In genomic region chr19:41309225-41310030, GRCh38 we compare ENCODE assay signal across 8 cellular contexts. TPM values are rescaled to one million over a fixed set of nuclear protein-coding genes. Genes with fewer than 3 reads are reported as not detected.
DNase-seq lines count a peak whose midpoint lies in the region; ATAC-seq and TF ChIP-seq lines count a peak whose summit lies in the region.

No MANE protein-coding gene starts in this region.

- peaks cover 47% of the 10 kb centered on the region for H3F3A ChIP-seq in smooth muscle cell (ENCODE audit: low read depth)

- H3K27ac ChIP-seq in smooth muscle cell (ENCODE audit: low read depth): peak overlapping the region; percentile 89

- peak overlapping the region; percentile 31 for H2AFZ ChIP-seq in smooth muscle cell (ENCODE audit: low read depth)

- peak overlapping the region; percentile 85 for H3K4me3 ChIP-seq in AG09309 (ENCODE audit: control insufficient read depth, low read depth, low read length)
- H3K4me3 ChIP-seq in adipocyte (ENCODE audit: low read length): peak overlapping the region; percentile 94
- H3K4me3 ChIP-seq in iPS-15b (ENCODE audit: low read depth, low read length): peak overlapping the region; percentile 80
- peak overlapping the region; percentile 72 for H3K4me3 ChIP-seq in smooth muscle cell

- TF ChIP-seq CTCF in AG09309 (IDR thresholded peaks at IDR 0.05; ENCODE audit: control insufficient read depth, insufficient read depth, low read depth, low read length, missing control alignments): no peak
- TF ChIP-seq CTCF in smooth muscle cell (IDR thresholded peaks at IDR 0.05; ENCODE audit: borderline replicate concordance, insufficient read depth, poor library complexity, severe bottlenecking): no peak

- H3K4me2 ChIP-seq in smooth muscle cell: peak overlapping the region; percentile 84

- H3K27me3 ChIP-seq in adipocyte (replicated peaks; ENCODE audit: control insufficient read depth, insufficient read depth, low read length) (no peaks in the 10 kb centered on the region), iPS-15b (ENCODE audit: control insufficient read depth, insufficient read depth, low read length) (no peaks in the 10 kb centered on the region), smooth muscle cell (ENCODE audit: low read depth) (no peaks in the 10 kb centered on the region)

- DNase-seq in AG09309 (ENCODE audit: low read depth) (no peak), adipocyte (ENCODE audit: low read depth) (no peak), smooth muscle cell (lab: John Stamatoyannopoulos, UW; ENCODE audit: unreplicated experiment) (no peak), NCI-H82 treated with DMSO at 0.1 percent for 48 hours (lab: John Stamatoyannopoulos, UW; ENCODE audit: unreplicated experiment) (no peak), iPS-NIHi11 (ENCODE audit: low spot score) (no peak)

- peaks cover 27% of the 10 kb centered on the region for H3K4me1 ChIP-seq in adipocyte (ENCODE audit: control insufficient read depth, insufficient read depth, low read length)
- H3K4me1 ChIP-seq in iPS-15b (ENCODE audit: control insufficient read depth, insufficient read depth, low read length): peaks cover 10% of the 10 kb centered on the region
- peaks cover 17% of the 10 kb centered on the region for H3K4me1 ChIP-seq in smooth muscle cell (ENCODE audit: low read depth)

- ATAC-seq in HG03460 (IDR thresholded peaks at IDR 0.05; ENCODE audit: unreplicated experiment): peak; percentile 2
- ATAC-seq in GM18502 (IDR thresholded peaks at IDR 0.05; ENCODE audit: poor library complexity, unreplicated experiment): no peak

- peak overlapping the region; percentile 97 for H3K9ac ChIP-seq in adipocyte (ENCODE audit: low read length)
- peak overlapping the region; percentile 96 for H3K9ac ChIP-seq in iPS-15b (ENCODE audit: low read depth, low read length)
- peak overlapping the region; percentile 88 for H3K9ac ChIP-seq in smooth muscle cell (ENCODE audit: low read depth)

- peaks cover 15% of the 10 kb centered on the region for H4K20me1 ChIP-seq in smooth muscle cell (ENCODE audit: low read depth)

- H3K79me2 ChIP-seq in smooth muscle cell (ENCODE audit: low read depth): peaks cover 26% of the 10 kb centered on the region

- WGBS in smooth muscle cell (ENCODE audit: low lambda C conversion rate): 35% methylated on average over 23 of the region's 23 CpGs

- peaks cover 49% of the 10 kb centered on the region for H3K36me3 ChIP-seq in adipocyte (ENCODE audit: control insufficient read depth, insufficient read depth, low read length, severe bottlenecking)
- peaks cover 25% of the 10 kb centered on the region for H3K36me3 ChIP-seq in iPS-15b (ENCODE audit: control insufficient read depth, insufficient read depth, low read length)
- H3K36me3 ChIP-seq in smooth muscle cell (ENCODE audit: low read depth): peaks cover 12% of the 10 kb centered on the region

- H3K9me3 ChIP-seq in adipocyte (ENCODE audit: control insufficient read depth, low read length) (no peaks in the 10 kb centered on the region), iPS-15b (ENCODE audit: control insufficient read depth, insufficient read depth, low read length) (no peaks in the 10 kb centered on the region), smooth muscle cell (replicated peaks; ENCODE audit: low read depth) (no peaks in the 10 kb centered on the region)

RNA-seq across cellular contexts. Expression of gene CCDC97, which starts 0.5 kb away (rescaled TPM):
- 3.0 and 7.5 TPM in 2 replicates for total RNA-seq in smooth muscle cell
- 15.3 and 18.2 TPM in 2 replicates for polyA plus RNA-seq in smooth muscle cell

RNA-seq across cellular contexts. Expression of gene TGFB1, which starts 44.3 kb away (rescaled TPM):
- 37.6 and 51.7 TPM in 2 replicates for total RNA-seq in smooth muscle cell
- 199 and 216 TPM in 2 replicates for polyA plus RNA-seq in smooth muscle cell

RNA-seq across cellular contexts. Expression of gene HNRNPUL1, which starts 45.3 kb away (rescaled TPM):
- total RNA-seq in smooth muscle cell: 78.6 and 101 TPM in 2 replicates
- polyA plus RNA-seq in smooth muscle cell: 121 and 125 TPM in 2 replicates

RNA-seq across cellular contexts. Expression of gene B9D2, which starts 54.5 kb away (rescaled TPM):
- 1.6 and 2.1 TPM in 2 replicates for total RNA-seq in smooth muscle cell
- 12.2 and 13.9 TPM in 2 replicates for polyA plus RNA-seq in smooth muscle cell
